9 cellular contexts compared by ENCODE assay signal in genomic region chr1:228081144-228081543, GRCh38. TPM values are rescaled to one million over a fixed set of nuclear protein-coding genes. Genes with fewer than 3 reads are reported as not detected.
A peak's percentile ranks its signal among the peaks of the same experiment; 100 is the strongest.
DNase-seq lines count a peak whose midpoint lies in the region; ATAC-seq, FAIRE-seq and TF ChIP-seq lines count a peak whose summit lies in the region.
"Had no signal": no experiment of that assay in that cellular context is flagged by ENCODE, and none has a peak within 500 bp of the region (broad histone marks: within the 10 kb centered on the region; RNA-seq: fewer than 3 reads in every experiment).

No MANE protein-coding gene starts in this region.

- DNase-seq in Caco-2 (no peak), Panc1 (ENCODE audit: low read depth, low spot score) (no peak), epithelial cell of proximal tubule (ENCODE audit: low read depth) (no peak), inferior parietal cortex (ENCODE audit: extremely low spot score) (no peak), RCC 7860 (ENCODE audit: low spot score) (no peak), A172 (ENCODE audit: low spot score) (no peak)
- no peak for DNase-seq in activated CD4-positive, CD25-positive, alpha-beta regulatory T cell treated with anti-CD3 and anti-CD28 coated beads, Interleukin-2, amount 50 U/mL, for 72 hours
- DNase-seq: central memory CD4-positive, alpha-beta T cell had no signal

- H3K4me1 ChIP-seq in Caco-2: peaks cover 23% of the 10 kb centered on the region
- peaks cover 29% of the 10 kb centered on the region for H3K4me1 ChIP-seq in Panc1 (ENCODE audit: control insufficient read depth, insufficient read depth, low read length)
- peaks cover 16% of the 10 kb centered on the region for H3K4me1 ChIP-seq in parathyroid adenoma

- no peaks in the 10 kb centered on the region for H3K27me3 ChIP-seq in Caco-2 (replicated peaks; ENCODE audit: control insufficient read depth, insufficient read depth, low read length)
- no peaks in the 10 kb centered on the region for H3K27me3 ChIP-seq in Panc1 (ENCODE audit: control insufficient read depth, insufficient read depth, low read length)
- no peaks in the 10 kb centered on the region for H3K27me3 ChIP-seq in parathyroid adenoma (ENCODE audit: control insufficient read depth, insufficient read depth, low read length)

- peak overlapping the region; percentile 95 for H3K27ac Mint-ChIP-seq in Caco-2 (ENCODE audit: unreplicated experiment)

- in situ Hi-C loops in Panc1 (cut with HindIII; ENCODE audit: low pct_unique_long_range_greater_than_20kb, low sequenced_read_pairs): no loop called here

- H3K27ac ChIP-seq in Panc1 (ENCODE audit: low read length) (peak overlapping the region; percentile 76), parathyroid adenoma (no peak overlapping the region)

- H3K79me2 ChIP-seq in parathyroid adenoma: peaks cover 25% of the 10 kb centered on the region

- H3K9ac ChIP-seq in parathyroid adenoma: no peak overlapping the region

- peak overlapping the region; percentile 95 for H3K4me2 ChIP-seq in parathyroid adenoma (ENCODE audit: low read length)

- no peak overlapping the region for H2AFZ ChIP-seq in parathyroid adenoma

- CTCF ChIA-PET in Caco-2 (lab: Charles Lee) (no interaction called here), Panc1 (lab: Charles Lee) (no interaction called here)

- H3K9me3 Mint-ChIP-seq in Caco-2 (ENCODE audit: unreplicated experiment): no peaks in the 10 kb centered on the region

- no peaks in the 10 kb centered on the region for H3K27me3 Mint-ChIP-seq in Caco-2 (ENCODE audit: insufficient read depth, unreplicated experiment)

- H3K4me3 Mint-ChIP-seq in Caco-2 (ENCODE audit: unreplicated experiment): peak overlapping the region; percentile 93

- H3K4me3 ChIP-seq in Caco-2 (ENCODE audit: low read depth, low read length) (peak overlapping the region; percentile 89), Panc1 (ENCODE audit: low read depth in 2 of 2, low read length in 2 of 2) (peak overlapping the region; percentile 87 to 98), epithelial cell of proximal tubule (ENCODE audit: low read depth, low read length) (peak overlapping the region; percentile 98), parathyroid adenoma (ENCODE audit: low read depth, low read length) (peak overlapping the region; percentile 95)

- intact Hi-C loops in Caco-2 (cut with micrococcal nuclease; ENCODE audit: unreplicated experiment) (no loop called here), Panc1 (cut with micrococcal nuclease; ENCODE audit: unreplicated experiment) (no loop called here)

- POLR2A ChIA-PET in Caco-2 (lab: Charles Lee): interaction anchor here (1.4 kb wide), 1 partner anchor 21 kb away, joined by 11 read pairs; no protein-coding TSS in a partner anchor
- POLR2A ChIA-PET in Panc1 (lab: Charles Lee): no interaction called here

- peaks cover 14% of the 10 kb centered on the region for H3K4me1 Mint-ChIP-seq in Caco-2 (ENCODE audit: low read depth, unreplicated experiment)

- H3K36me3 ChIP-seq in Caco-2 (ENCODE audit: control insufficient read depth, insufficient read depth, low read length): 0 out of 2 replicates have a peak, but pooled peaks cover 2% of the 10 kb centered on the region
- peaks cover 7% of the 10 kb centered on the region; the same call in 1 of the 2 replicates for H3K36me3 ChIP-seq in Panc1 (ENCODE audit: control insufficient read depth, insufficient read depth, low read length)
- no peaks in the 10 kb centered on the region for H3K36me3 ChIP-seq in parathyroid adenoma (ENCODE audit: control insufficient read depth, insufficient read depth, low read length)

- ATAC-seq in Panc1: no peak

- TF ChIP-seq CTCF in Caco-2 (IDR thresholded peaks at IDR 0.05; ENCODE audit: insufficient read depth in 1 of 2, low read depth in 1 of 2, low read length in 1 of 2, severe bottlenecking in 1 of 2, unreplicated experiment in 1 of 2) (no peak), Panc1 (IDR thresholded peaks at IDR 0.05) (no peak), epithelial cell of proximal tubule (conservative IDR thresholded peaks at IDR 0.05; ENCODE audit: low read depth, low read length) (no peak), parathyroid adenoma (IDR thresholded peaks at IDR 0.05) (no peak)

- BruUV-seq in Caco-2 (replicated peaks; lab: Mats Ljungman, UMichigan) (no TSS peak), Panc1 (replicated peaks; lab: Mats Ljungman, UMichigan) (no TSS peak)

- peaks cover 36% of the 10 kb centered on the region for H3K36me3 Mint-ChIP-seq in Caco-2 (ENCODE audit: insufficient read depth, unreplicated experiment)

- no peaks in the 10 kb centered on the region for H3K9me3 ChIP-seq in Caco-2
- H3K9me3 ChIP-seq in Panc1 (ENCODE audit: control insufficient read depth, insufficient read depth, low read depth, low read length): no peaks in the 10 kb centered on the region
- H3K9me3 ChIP-seq in parathyroid adenoma (ENCODE audit: control insufficient read depth, low read length): no peaks in the 10 kb centered on the region

- no peak for FAIRE-seq in RCC 7860 (lab: Jason Lieb, UNC)

RNA-seq across cellular contexts. Expression of gene ARF1, which starts 1.4 kb away (rescaled TPM):
- total RNA-seq in Caco-2 (2022): 374 and 378 TPM in 2 replicates
- 321 TPM for total RNA-seq in Panc1 (2021; ENCODE audit: unreplicated experiment)
- polyA plus RNA-seq in Panc1 (2012; ENCODE audit: insufficient read length): 556 TPM
- total RNA-seq in epithelial cell of proximal tubule: 303 and 476 TPM in 2 replicates
- total RNA-seq in A172 (2014; rRNA removed; shearing (Covaris generic)): 263 and 292 TPM in 2 replicates

RNA-seq across cellular contexts. Expression of gene C1orf35, which starts 22.0 kb away (rescaled TPM):
- 34.2 and 34.5 TPM in 2 replicates for total RNA-seq in Caco-2 (2022)
- 24.9 TPM for total RNA-seq in Panc1 (2021; ENCODE audit: unreplicated experiment)
- 28.1 TPM for polyA plus RNA-seq in Panc1 (2012; ENCODE audit: insufficient read length)
- total RNA-seq in epithelial cell of proximal tubule: 23.8 and 27.6 TPM in 2 replicates
- 31.7 and 31.8 TPM in 2 replicates for total RNA-seq in A172 (2014; rRNA removed; shearing (Covaris generic))

RNA-seq across cellular contexts. Expression of gene MRPL55, which starts 28.0 kb away (rescaled TPM):
- total RNA-seq in Caco-2 (2022): 63.7 and 69.9 TPM in 2 replicates
- 53.0 TPM for total RNA-seq in Panc1 (2021; ENCODE audit: unreplicated experiment)
- 128 TPM for polyA plus RNA-seq in Panc1 (2012; ENCODE audit: insufficient read length)
- 130 and 142 TPM in 2 replicates for total RNA-seq in epithelial cell of proximal tubule
- 103 and 141 TPM in 2 replicates for total RNA-seq in A172 (2014; rRNA removed; shearing (Covaris generic))

RNA-seq across cellular contexts. Expression of gene GUK1, which starts 58.9 kb away (rescaled TPM):
- 73.6 and 74.4 TPM in 2 replicates for total RNA-seq in Caco-2 (2022)
- 188 TPM for total RNA-seq in Panc1 (2021; ENCODE audit: unreplicated experiment)
- 362 TPM for polyA plus RNA-seq in Panc1 (2012; ENCODE audit: insufficient read length)
- total RNA-seq in epithelial cell of proximal tubule: 242 and 269 TPM in 2 replicates
- 407 and 501 TPM in 2 replicates for total RNA-seq in A172 (2014; rRNA removed; shearing (Covaris generic))
